1 cellular context compared by ENCODE assay signal in the genomic region with DNA sequence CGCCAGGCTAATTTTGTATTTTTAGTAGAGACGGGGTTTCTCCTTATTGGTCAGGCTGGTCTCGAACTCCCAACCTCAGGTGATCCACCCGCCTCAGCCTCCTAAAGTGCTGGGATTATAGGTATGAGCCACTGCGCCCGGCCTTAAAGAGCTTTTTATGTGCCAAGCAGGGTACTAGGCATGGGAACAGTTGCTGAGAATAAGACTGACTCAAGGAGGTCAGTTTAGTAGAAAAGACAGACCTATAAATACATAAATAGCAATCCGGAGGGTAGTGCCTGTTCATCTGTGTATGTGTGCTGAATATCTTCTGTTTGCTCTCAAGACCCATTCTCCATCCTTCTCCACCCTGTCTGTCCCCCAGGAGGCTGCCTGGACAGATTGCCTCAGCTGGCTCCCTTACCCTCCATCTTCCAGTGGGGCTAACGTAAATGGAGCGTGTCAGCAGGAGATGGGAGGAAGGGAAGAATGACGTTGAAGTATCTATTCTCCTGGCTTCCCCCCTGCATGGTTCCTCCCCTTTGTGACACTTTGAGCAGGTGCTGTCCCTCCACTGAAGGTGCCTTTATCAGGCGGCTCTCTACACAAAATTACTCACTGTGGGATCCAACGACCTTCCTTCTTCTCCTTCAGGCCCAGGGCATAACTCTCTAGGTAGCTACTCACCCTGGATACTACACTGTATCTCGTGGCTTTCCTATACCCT.
TF ChIP-seq lines count a peak whose summit lies in the region.

No MANE protein-coding gene starts in this region.

TF ChIP-seq in IMR-90, 13 proteins besides CTCF, POLR2A, EP300 and RAD21:
- TF ChIP-seq CHD1 (IDR thresholded peaks at IDR 0.05; ENCODE audit: low read depth, low read length) (no peak), ELK1 (IDR thresholded peaks at IDR 0.05; ENCODE audit: borderline replicate concordance, low read depth, low read length) (no peak), RCOR1 (IDR thresholded peaks at IDR 0.05; ENCODE audit: insufficient replicate concordance, low read length) (no peak), BHLHE40 (IDR thresholded peaks at IDR 0.05; ENCODE audit: low read depth, low read length) (no peak), NFE2L2 (IDR thresholded peaks at IDR 0.05; ENCODE audit: low read depth, low read length) (no peak), MXI1 (IDR thresholded peaks at IDR 0.05; ENCODE audit: borderline replicate concordance, low read depth, low read length) (no peak), USF2 (IDR thresholded peaks at IDR 0.05; ENCODE audit: low read depth, low read length) (no peak), SMC3 (IDR thresholded peaks at IDR 0.05; ENCODE audit: low read depth, low read length) (no peak), MAFK (IDR thresholded peaks at IDR 0.05; ENCODE audit: low read depth, low read length) (no peak), RFX5 (IDR thresholded peaks at IDR 0.05; ENCODE audit: low read depth, low read length) (no peak), MAZ (IDR thresholded peaks at IDR 0.05; ENCODE audit: borderline replicate concordance, low read depth, low read length) (no peak), FOS (IDR thresholded peaks at IDR 0.05; ENCODE audit: low read depth, low read length) (no peak)
